ENCODE assay signal across 1 cellular context in genomic region chr2:78162202-78162601, GRCh38.
TF ChIP-seq lines count a peak whose summit lies in the region.

No MANE protein-coding gene starts in this region.

TF ChIP-seq in HepG2, 621 proteins besides CTCF, POLR2A, EP300 and RAD21 (continued from another document):
- TF ChIP-seq, protein P1, sequence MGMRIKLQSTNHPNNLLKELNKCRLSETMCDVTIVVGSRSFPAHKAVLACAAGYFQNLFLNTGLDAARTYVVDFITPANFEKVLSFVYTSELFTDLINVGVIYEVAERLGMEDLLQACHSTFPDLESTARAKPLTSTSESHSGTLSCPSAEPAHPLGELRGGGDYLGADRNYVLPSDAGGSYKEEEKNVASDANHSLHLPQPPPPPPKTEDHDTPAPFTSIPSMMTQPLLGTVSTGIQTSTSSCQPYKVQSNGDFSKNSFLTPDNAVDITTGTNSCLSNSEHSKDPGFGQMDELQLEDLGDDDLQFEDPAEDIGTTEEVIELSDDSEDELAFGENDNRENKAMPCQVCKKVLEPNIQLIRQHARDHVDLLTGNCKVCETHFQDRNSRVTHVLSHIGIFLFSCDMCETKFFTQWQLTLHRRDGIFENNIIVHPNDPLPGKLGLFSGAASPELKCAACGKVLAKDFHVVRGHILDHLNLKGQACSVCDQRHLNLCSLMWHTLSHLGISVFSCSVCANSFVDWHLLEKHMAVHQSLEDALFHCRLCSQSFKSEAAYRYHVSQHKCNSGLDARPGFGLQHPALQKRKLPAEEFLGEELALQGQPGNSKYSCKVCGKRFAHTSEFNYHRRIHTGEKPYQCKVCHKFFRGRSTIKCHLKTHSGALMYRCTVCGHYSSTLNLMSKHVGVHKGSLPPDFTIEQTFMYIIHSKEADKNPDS (CRISPR knock-in tag; IDR thresholded peaks at IDR 0.05): no peak
- no peak for TF ChIP-seq ZNF576 (CRISPR knock-in tag; IDR thresholded peaks at IDR 0.05)
- TF ChIP-seq ZBTB7A (CRISPR knock-in tag; IDR thresholded peaks at IDR 0.05): no peak
- TF ChIP-seq NCOA5 (CRISPR knock-in tag; IDR thresholded peaks at IDR 0.05): no peak
